In the genomic region with DNA sequence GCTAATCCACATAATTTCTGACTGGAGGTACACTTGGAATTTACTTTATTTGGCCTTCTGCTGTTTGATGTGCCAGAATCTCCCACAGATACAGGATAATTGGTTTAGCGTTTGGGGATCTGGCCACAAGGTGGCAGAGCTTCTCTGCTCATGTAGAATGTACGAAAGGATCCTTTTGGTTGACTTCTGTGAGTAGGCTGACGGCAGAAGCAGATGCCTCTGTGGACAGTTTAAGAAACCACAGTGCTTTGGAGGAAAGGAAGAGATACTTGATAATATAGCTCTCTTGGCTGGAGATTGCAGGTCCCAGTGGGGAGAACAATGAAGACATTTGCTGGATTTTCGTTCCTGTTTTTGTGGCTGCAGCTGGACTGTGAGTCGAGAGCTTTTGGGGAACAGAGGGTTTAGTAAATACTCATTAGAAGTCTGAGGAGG, we compare ENCODE assay signal across 8 cellular contexts.
DNase-seq lines count a peak whose midpoint lies in the region; ATAC-seq and TF ChIP-seq lines count a peak whose summit lies in the region.

No MANE protein-coding gene starts in this region.

- peak; percentile 27 for TF ChIP-seq CTCF in AG09319 (IDR thresholded peaks at IDR 0.05; ENCODE audit: low read depth, low read length)
- peak; percentile 65 for TF ChIP-seq CTCF in GM13976 (IDR thresholded peaks at IDR 0.05; ENCODE audit: borderline replicate concordance, control extremely low read depth, extremely low read depth, insufficient read depth, missing control alignments)

- peak; percentile 90 for ATAC-seq in left lobe of liver
- ATAC-seq in HG02970 (IDR thresholded peaks at IDR 0.05; ENCODE audit: low FRiP score, unreplicated experiment): no peak

- in situ Hi-C loops in GM13976 (cut with MboI; ENCODE audit: low sequenced_read_pairs, unreplicated experiment): no loop called here
- in situ Hi-C loops in T47D (cut with HindIII; ENCODE audit: low pct_unique_long_range_greater_than_20kb, low sequenced_read_pairs): no loop called here

- DNase-seq in AG09319 (ENCODE audit: extremely low read depth, low read depth): no peak
- DNase-seq in GM13976 (ENCODE audit: low spot score): peak; percentile 26
- peak; percentile 18 for DNase-seq in M059J (ENCODE audit: low read depth)
- DNase-seq in T-helper 2 cell: peak in 4 of 5 experiments; percentile 21 to 72 (median 24)
- DNase-seq in T47D (ENCODE audit: low read depth in 1 of 2, low spot score in 1 of 2): peak; percentile 15 to 64
- DNase-seq in left lobe of liver (ENCODE audit: low spot score): no peak
- peak; percentile 8 to 14 for DNase-seq in stimulated activated CD8-positive, alpha-beta memory T cell treated with anti-CD3 and anti-CD28 coated beads, Interleukin-7, amount 100 ng/mL, for 4 hours (ENCODE audit: low read depth in 2 of 2)

Comparison
In these comparisons a context has a peak if more than half of its experiments do, and no peak if none do; other contexts are left out.
1. DNase-seq: peak in GM13976 (single experiment), M059J (single experiment), T-helper 2 cell (4 of 5), T47D (2 of 2) and stimulated activated CD8-positive, alpha-beta memory T cell treated with anti-CD3 and anti-CD28 coated beads, Interleukin-7, amount 100 ng/mL, for 4 hours (2 of 2); none in AG09319 (single experiment) and left lobe of liver (single experiment).